ENCODE assay signal across 14 cellular contexts in the genomic region with DNA sequence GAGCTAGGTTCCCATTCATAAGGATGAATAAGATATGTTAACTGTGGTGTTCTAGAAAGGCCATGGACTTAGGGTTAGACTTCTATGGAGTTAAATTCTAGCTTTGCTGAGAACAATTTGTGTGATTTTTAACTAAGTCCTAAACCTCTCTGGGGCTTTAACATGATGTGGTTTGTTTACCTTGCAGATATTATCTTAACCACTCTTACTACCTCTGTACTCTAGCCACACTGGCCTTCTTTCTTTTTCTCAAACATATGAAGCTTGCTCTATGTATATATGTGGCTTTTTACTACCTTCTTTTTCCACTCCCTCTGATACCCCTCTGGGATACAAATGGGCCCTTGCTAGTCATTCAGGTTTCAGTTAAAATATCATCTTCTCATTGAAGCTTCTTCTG.
DNase-seq lines count a peak whose midpoint lies in the region; TF ChIP-seq lines count a peak whose summit lies in the region.
"Had no signal": no experiment of that assay in that cellular context is flagged by ENCODE, and none has a peak within 500 bp of the region (broad histone marks: within the 10 kb centered on the region; RNA-seq: fewer than 3 reads in every experiment).

No MANE protein-coding gene starts in this region.

- no peak overlapping the region for H3K4me3 ChIP-seq in ectodermal cell (ENCODE audit: insufficient read depth, low read depth, low read length)
- H3K4me3 ChIP-seq in hepatocyte: no peak overlapping the region
- H3K4me3 ChIP-seq: neural progenitor cell had no signal

- no peaks in the 10 kb centered on the region for H3K27me3 Mint-ChIP-seq in activated naive CD4-positive, alpha-beta T cell treated with anti-CD3 and anti-CD28 coated beads for 36 hours (ENCODE audit: low read depth)
- no peaks in the 10 kb centered on the region for H3K27me3 Mint-ChIP-seq in stimulated activated naive CD8-positive, alpha-beta T cell treated with anti-CD3 and anti-CD28 coated beads, Interleukin-15, Interleukin-2, amounts not matched to agents 100 ng/mL and 50 ng/mL, for 24 hours

- H3K27ac Mint-ChIP-seq in activated naive CD4-positive, alpha-beta T cell treated with anti-CD3 and anti-CD28 coated beads for 36 hours: peak overlapping the region; percentile 9
- peak overlapping the region; percentile 7 for H3K27ac Mint-ChIP-seq in stimulated activated naive CD8-positive, alpha-beta T cell treated with anti-CD3 and anti-CD28 coated beads, Interleukin-15, Interleukin-2, amounts not matched to agents 100 ng/mL and 50 ng/mL, for 24 hours
- H3K27ac Mint-ChIP-seq: neural progenitor cell had no signal

- H3K27ac ChIP-seq in ectodermal cell (ENCODE audit: insufficient read depth, low read depth, low read length, poor library complexity, severe bottlenecking) (peak overlapping the region; percentile 46), hepatocyte (no peak overlapping the region)
- H3K27ac ChIP-seq: brain microvascular endothelial cell, neural progenitor cell had no signal

- H3K27me3 ChIP-seq in ectodermal cell (ENCODE audit: control insufficient read depth, insufficient read depth, low read length, poor library complexity, severe bottlenecking) (no peaks in the 10 kb centered on the region), hepatocyte (no peaks in the 10 kb centered on the region)
- H3K27me3 ChIP-seq: brain microvascular endothelial cell, neural progenitor cell had no signal

- intact Hi-C loops in activated naive CD4-positive, alpha-beta T cell treated with anti-CD3 and anti-CD28 coated beads for 36 hours (cut with micrococcal nuclease): no loop called here

- peaks cover 4% of the 10 kb centered on the region for H3K36me3 Mint-ChIP-seq in activated naive CD4-positive, alpha-beta T cell treated with anti-CD3 and anti-CD28 coated beads for 36 hours (ENCODE audit: low read depth)
- H3K36me3 Mint-ChIP-seq in stimulated activated naive CD8-positive, alpha-beta T cell treated with anti-CD3 and anti-CD28 coated beads, Interleukin-15, Interleukin-2, amounts not matched to agents 100 ng/mL and 50 ng/mL, for 24 hours (ENCODE audit: low read depth): peaks cover 22% of the 10 kb centered on the region

- H3K4me1 Mint-ChIP-seq in activated naive CD4-positive, alpha-beta T cell treated with anti-CD3 and anti-CD28 coated beads for 36 hours (ENCODE audit: low read depth): peaks cover 67% of the 10 kb centered on the region
- peaks cover 69% of the 10 kb centered on the region for H3K4me1 Mint-ChIP-seq in stimulated activated naive CD8-positive, alpha-beta T cell treated with anti-CD3 and anti-CD28 coated beads, Interleukin-15, Interleukin-2, amounts not matched to agents 100 ng/mL and 50 ng/mL, for 24 hours (ENCODE audit: low read depth)

- H2AFZ ChIP-seq in hepatocyte: no peak overlapping the region
- H2AFZ ChIP-seq: neural progenitor cell had no signal

- H3K4me1 ChIP-seq in ectodermal cell (ENCODE audit: control insufficient read depth, insufficient read depth, low read length): peaks cover 6% of the 10 kb centered on the region
- H3K4me1 ChIP-seq in hepatocyte (ENCODE audit: insufficient read depth): peaks cover 10% of the 10 kb centered on the region

- no peak for TF ChIP-seq CTCF in hepatocyte (IDR thresholded peaks at IDR 0.05; ENCODE audit: poor library complexity)

- H3K4me2 ChIP-seq in hepatocyte: no peak overlapping the region
- H3K4me2 ChIP-seq: neural progenitor cell had no signal

- H3K4me3 Mint-ChIP-seq in activated naive CD4-positive, alpha-beta T cell treated with anti-CD3 and anti-CD28 coated beads for 36 hours: no peak overlapping the region
- H3K4me3 Mint-ChIP-seq in stimulated activated naive CD8-positive, alpha-beta T cell treated with anti-CD3 and anti-CD28 coated beads, Interleukin-15, Interleukin-2, amounts not matched to agents 100 ng/mL and 50 ng/mL, for 24 hours: no peak overlapping the region
- H3K4me3 Mint-ChIP-seq: neural progenitor cell had no signal

- no peak for DNase-seq in activated naive CD4-positive, alpha-beta T cell treated with anti-CD3 and anti-CD28 coated beads for 36 hours
- no peak for DNase-seq in activated naive CD4-positive, alpha-beta T cell treated with anti-CD3 and anti-CD28 coated beads, Interleukin-2, amount 50 U/mL, for 16 hours
- DNase-seq in NCI-H526 treated with DMSO at 0.1 percent for 48 hours (lab: John Stamatoyannopoulos, UW) (peak; percentile 21), hepatocyte (ENCODE audit: low spot score) (no peak), EL (no peak)
- no peak for DNase-seq in stimulated activated CD4-positive, alpha-beta T cell treated with anti-CD3 and anti-CD28 coated beads, Interleukin-2, amount 100 ng/mL, for 48 hours
- DNase-seq: brain microvascular endothelial cell, COR-L47, glutamatergic neuron, MV-4-11, NCI-H2081 treated with DMSO at 0.1 percent for 48 hours had no signal

- no peaks in the 10 kb centered on the region for H3K9me3 Mint-ChIP-seq in activated naive CD4-positive, alpha-beta T cell treated with anti-CD3 and anti-CD28 coated beads for 36 hours
- no peaks in the 10 kb centered on the region for H3K9me3 Mint-ChIP-seq in stimulated activated naive CD8-positive, alpha-beta T cell treated with anti-CD3 and anti-CD28 coated beads, Interleukin-15, Interleukin-2, amounts not matched to agents 100 ng/mL and 50 ng/mL, for 24 hours
- H3K9me3 Mint-ChIP-seq: neural progenitor cell had no signal

- CTCF ChIA-PET in activated naive CD4-positive, alpha-beta T cell treated with anti-CD3 and anti-CD28 coated beads for 36 hours (lab: Charles Lee): interaction anchor here (1.2 kb wide), 1 partner anchor 10 kb away, joined by 4 read pairs; no protein-coding TSS in a partner anchor

- H3K79me2 ChIP-seq in hepatocyte: peaks cover 94% of the 10 kb centered on the region

- no peaks in the 10 kb centered on the region for H3K9me2 ChIP-seq in hepatocyte (replicated peaks; ENCODE audit: insufficient read depth)

- peaks cover 17% of the 10 kb centered on the region for H4K20me1 ChIP-seq in hepatocyte (ENCODE audit: insufficient read depth, poor library complexity, severe bottlenecking)

- H3K36me3 ChIP-seq in ectodermal cell (ENCODE audit: control insufficient read depth, insufficient read depth, low read length) (no peaks in the 10 kb centered on the region), hepatocyte (replicated peaks; ENCODE audit: insufficient read depth, low read depth) (no peaks in the 10 kb centered on the region)
- H3K36me3 ChIP-seq: brain microvascular endothelial cell, neural progenitor cell had no signal

- H3K9me3 ChIP-seq in ectodermal cell (ENCODE audit: control insufficient read depth, low read length) (no peaks in the 10 kb centered on the region), hepatocyte (ENCODE audit: low read depth) (no peaks in the 10 kb centered on the region)
